ENCODE assay signal across 8 cellular contexts in the genomic region with DNA sequence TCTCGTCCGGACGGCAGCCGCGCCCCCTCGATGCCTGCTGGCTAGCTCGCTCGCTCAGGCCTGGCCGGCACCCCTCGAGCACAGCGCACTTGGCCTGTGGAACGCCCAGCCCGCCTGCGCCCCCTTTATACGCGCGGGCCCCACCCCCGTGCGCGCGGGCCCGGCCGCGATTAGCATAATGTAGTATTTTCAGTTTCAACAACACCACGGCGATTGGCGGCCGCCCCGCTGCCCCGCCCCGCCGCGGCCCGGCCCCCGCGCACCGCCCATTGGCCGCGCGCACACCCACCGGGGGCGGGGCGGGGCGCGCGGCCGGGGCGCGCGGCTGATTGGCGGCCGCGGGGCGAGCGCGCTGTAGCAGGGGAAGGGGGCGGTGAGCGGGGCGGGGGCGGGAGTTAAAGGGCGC. TPM values are rescaled to one million over a fixed set of nuclear protein-coding genes. Genes with fewer than 3 reads are reported as not detected.
A peak's percentile ranks its signal among the peaks of the same experiment; 100 is the strongest.
DNase-seq lines count a peak whose midpoint lies in the region; ATAC-seq and TF ChIP-seq lines count a peak whose summit lies in the region.

A gene (minus strand): TSS at position 100 of the 406 bp plus-strand sequence. CDS start 319 bp downstream, outside the sequence.

- CTCF ChIA-PET in activated CD4-positive, alpha-beta T cell treated with anti-CD3 and anti-CD28 coated beads, Interleukin-2, amount 10 ng/mL, durations not matched to agents 7 days and 5 days (lab: Charles Lee) = interaction anchor here (1.2 to 11.3 kb wide), 2 partner anchors 11 to 351 kb away, joined by 4 to 230 read pairs; no protein-coding TSS in a partner anchor

- intact Hi-C loops in colonic mucosa (cut with DNase I) = loop anchor here (10.0 kb wide), 1 partner anchor 181 kb away; no protein-coding TSS in a partner anchor

- peak within 1 kb of the TSS; percentile 81 for H3K4me3 ChIP-seq in colonic mucosa

- DNase-seq in DMS79 treated with DMSO at 0.1 percent for 48 hours (lab: John Stamatoyannopoulos, UW) (peak; percentile 35), DMS79 (lab: John Stamatoyannopoulos, UW) (no peak), NCI-H2171 treated with DMSO at 0.1 percent for 48 hours (lab: John Stamatoyannopoulos, UW) (peak; percentile 17), colonic mucosa (peak; percentile 90), left kidney (ENCODE audit: low read depth, low spot score) (peak; percentile 96)
- DNase-seq in activated CD4-positive, alpha-beta T cell treated with anti-CD3 and anti-CD28 coated beads, Interleukin-2, amount 10 ng/mL, durations not matched to agents 7 days and 5 days = peak; percentile 81
- peak; percentile 75 for DNase-seq in stimulated activated CD4-positive, alpha-beta T cell treated with anti-CD3 and anti-CD28 coated beads, Interleukin-2, amount 100 ng/mL, for 4 hours (ENCODE audit: low read depth)

- TF ChIP-seq CTCF in colonic mucosa (IDR thresholded peaks at IDR 0.05) = no peak

- H3K36me3 Mint-ChIP-seq in activated CD4-positive, alpha-beta T cell treated with anti-CD3 and anti-CD28 coated beads, Interleukin-2, amount 10 ng/mL, durations not matched to agents 7 days and 5 days (ENCODE audit: low read depth) = no peaks in the 10 kb centered on the region

- H3K36me3 ChIP-seq in colonic mucosa = no peaks in the 10 kb centered on the region

- POLR2A ChIA-PET in activated CD4-positive, alpha-beta T cell treated with anti-CD3 and anti-CD28 coated beads, Interleukin-2, amount 10 ng/mL, durations not matched to agents 7 days and 5 days (lab: Charles Lee) = no interaction called here

- peak within 1 kb of the TSS; percentile 86 for H3K4me3 Mint-ChIP-seq in activated CD4-positive, alpha-beta T cell treated with anti-CD3 and anti-CD28 coated beads, Interleukin-2, amount 10 ng/mL, durations not matched to agents 7 days and 5 days

- H3K9ac ChIP-seq in colonic mucosa (ENCODE audit: low read depth in 2 of 2, low read length in 2 of 2) = peak within 1 kb of the TSS; percentile 40 to 79

- H3K4me1 Mint-ChIP-seq in activated CD4-positive, alpha-beta T cell treated with anti-CD3 and anti-CD28 coated beads, Interleukin-2, amount 10 ng/mL, durations not matched to agents 7 days and 5 days = peaks cover 14% of the 10 kb centered on the region

- H3K27ac ChIP-seq in colonic mucosa = peak within 1 kb of the TSS; percentile 55

- no peaks in the 10 kb centered on the region for H3K9me3 ChIP-seq in colonic mucosa

- ATAC-seq in HG03045 (IDR thresholded peaks at IDR 0.05; ENCODE audit: unreplicated experiment) = peak; percentile 72

- peaks cover 29% of the 10 kb centered on the region for H3K27me3 Mint-ChIP-seq in activated CD4-positive, alpha-beta T cell treated with anti-CD3 and anti-CD28 coated beads, Interleukin-2, amount 10 ng/mL, durations not matched to agents 7 days and 5 days

- peaks cover 4% of the 10 kb centered on the region for H3K4me1 ChIP-seq in colonic mucosa

- peaks cover 8% of the 10 kb centered on the region for H3K27me3 ChIP-seq in colonic mucosa

- no peaks in the 10 kb centered on the region for H3K9me3 Mint-ChIP-seq in activated CD4-positive, alpha-beta T cell treated with anti-CD3 and anti-CD28 coated beads, Interleukin-2, amount 10 ng/mL, durations not matched to agents 7 days and 5 days

- H3K27ac Mint-ChIP-seq in activated CD4-positive, alpha-beta T cell treated with anti-CD3 and anti-CD28 coated beads, Interleukin-2, amount 10 ng/mL, durations not matched to agents 7 days and 5 days = no peak within 1 kb of the TSS

RNA-seq across cellular contexts. Expression of the gene that starts here (rescaled TPM):
- total RNA-seq in activated CD4-positive, alpha-beta T cell treated with anti-CD3 and anti-CD28 coated beads, Interleukin-2, amount 10 ng/mL, durations not matched to agents 7 days and 5 days = under 1 TPM; 0.29 to 0.40 TPM
- total RNA-seq in colonic mucosa = 10 to 100 TPM; 10.9 to 18.2 TPM

Comparison
In these comparisons a context has a peak if more than half of its experiments do, and no peak if none do; other contexts are left out.
1. RNA of the gene that starts here (total RNA-seq): 10.9 to 18.2 TPM in colonic mucosa; 0.29 to 0.40 TPM in activated CD4-positive, alpha-beta T cell treated with anti-CD3 and anti-CD28 coated beads, Interleukin-2, amount 10 ng/mL, durations not matched to agents 7 days and 5 days; every median in the first group is over 4 times any median in the second.
2. Peak in DNase-seq in activated CD4-positive, alpha-beta T cell treated with anti-CD3 and anti-CD28 coated beads, Interleukin-2, amount 10 ng/mL, durations not matched to agents 7 days and 5 days; RNA of the gene not detected or under 1 TPM.